ENCODE assay signal across 13 cellular contexts in the genomic region with DNA sequence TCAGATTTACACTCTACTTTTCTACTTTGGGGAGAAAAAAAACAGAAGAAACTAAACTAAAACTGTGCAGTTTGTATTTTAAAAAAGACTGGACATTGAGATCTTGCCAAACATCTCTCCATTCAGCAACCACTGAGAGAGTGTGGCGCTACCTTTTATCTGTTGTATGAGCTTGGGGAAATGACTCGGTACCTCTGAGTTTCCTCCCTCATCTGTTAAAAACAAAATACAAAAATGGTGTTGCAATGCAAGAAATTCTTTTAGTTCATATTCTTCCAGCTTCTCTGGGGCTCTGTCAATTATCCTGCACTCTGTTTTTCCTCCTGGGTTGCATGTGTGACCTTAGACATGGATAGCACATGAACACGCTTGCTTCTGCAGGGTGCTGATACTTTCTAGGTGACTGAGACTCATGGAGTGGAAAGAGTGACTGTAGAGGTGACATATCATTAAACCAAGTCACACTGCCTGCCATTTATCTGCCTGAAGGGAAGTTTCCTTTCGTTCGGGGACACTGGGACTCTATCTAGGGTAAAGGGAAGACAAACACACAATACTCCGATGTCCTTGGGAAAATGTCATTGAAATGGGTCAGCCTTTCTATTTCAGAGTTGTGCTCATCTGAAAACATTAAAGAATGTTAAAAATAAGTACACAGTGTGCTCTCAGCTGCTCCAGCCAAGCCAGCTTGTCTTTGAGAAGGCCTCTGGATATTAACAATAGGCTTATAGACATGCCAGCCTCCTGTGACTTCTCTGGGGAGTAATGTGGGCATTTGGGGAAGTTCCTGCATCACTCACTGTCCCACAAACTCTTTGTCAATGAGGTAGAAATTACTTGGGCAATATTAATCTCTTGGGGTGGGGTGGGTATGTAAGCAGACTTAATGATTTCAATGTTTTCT.
DNase-seq lines count a peak whose midpoint lies in the region; ATAC-seq and TF ChIP-seq lines count a peak whose summit lies in the region.
"Had no signal": no experiment of that assay in that cellular context is flagged by ENCODE, and none has a peak within 500 bp of the region (broad histone marks: within the 10 kb centered on the region; RNA-seq: fewer than 3 reads in every experiment).

No MANE protein-coding gene starts in this region.

- peaks cover 6% of the 10 kb centered on the region for H3K27me3 Mint-ChIP-seq in activated naive CD8-positive, alpha-beta T cell treated with anti-CD3 and anti-CD28 coated beads, Interleukin-2, amount 50 U/mL, for 24 hours
- peaks cover 25% of the 10 kb centered on the region for H3K27me3 Mint-ChIP-seq in activated naive CD8-positive, alpha-beta T cell treated with anti-CD3 and anti-CD28 coated beads for 36 hours
- H3K27me3 Mint-ChIP-seq in T-helper 2 cell treated with Interferon-gamma antibody and Interleukin-4, amounts not matched to agents 5 μg/mL and 100 μg/mL, for 36 hours (ENCODE audit: low read depth), result peaks cover 22% of the 10 kb centered on the region

- H3K9me3 ChIP-seq in esophagus squamous epithelium (no peaks in the 10 kb centered on the region), tibial nerve (no peaks in the 10 kb centered on the region)
- H3K9me3 ChIP-seq: SJSA1 had no signal

- ATAC-seq in activated naive CD8-positive, alpha-beta T cell treated with anti-CD3 and anti-CD28 coated beads, Interleukin-2, amount 50 U/mL, for 24 hours, result peak; percentile 63
- ATAC-seq in activated CD4-positive, CD25-positive, alpha-beta regulatory T cell treated with anti-CD3 and anti-CD28 coated beads, Interleukin-2, amount 50 U/mL, for 24 hours, result no peak

- H3K27ac ChIP-seq in esophagus squamous epithelium (peak overlapping the region in 3 of 4 donors; percentile 40 to 62 (median 54)), tibial nerve (peak overlapping the region; percentile 9 to 78 (median 48)), coronary artery (peak overlapping the region in 1 of 2 donors; percentile 69)
- H3K27ac ChIP-seq: SJSA1 had no signal

- no peaks in the 10 kb centered on the region for H3K9me3 Mint-ChIP-seq in activated naive CD8-positive, alpha-beta T cell treated with anti-CD3 and anti-CD28 coated beads, Interleukin-2, amount 50 U/mL, for 24 hours
- H3K9me3 Mint-ChIP-seq in activated naive CD8-positive, alpha-beta T cell treated with anti-CD3 and anti-CD28 coated beads for 36 hours, result no peaks in the 10 kb centered on the region
- H3K9me3 Mint-ChIP-seq in T-helper 2 cell treated with Interferon-gamma antibody and Interleukin-4, amounts not matched to agents 5 μg/mL and 100 μg/mL, for 36 hours, result no peaks in the 10 kb centered on the region
- H3K9me3 Mint-ChIP-seq: brain had no signal

- no peaks in the 10 kb centered on the region for H3K27me3 ChIP-seq in esophagus squamous epithelium
- H3K27me3 ChIP-seq in tibial nerve, result no peaks in the 10 kb centered on the region
- H3K27me3 ChIP-seq: SJSA1 had no signal

- H3K4me3 ChIP-seq in esophagus squamous epithelium, result no peak overlapping the region
- no peak overlapping the region for H3K4me3 ChIP-seq in tibial nerve
- H3K4me3 ChIP-seq in coronary artery, result no peak overlapping the region
- H3K4me3 ChIP-seq: SJSA1, skin epidermis had no signal

- TF ChIP-seq POLR2A in esophagus squamous epithelium (IDR thresholded peaks at IDR 0.05) (no peak), tibial nerve (IDR thresholded peaks at IDR 0.05) (no peak)

- H3K4me3 Mint-ChIP-seq in activated naive CD8-positive, alpha-beta T cell treated with anti-CD3 and anti-CD28 coated beads, Interleukin-2, amount 50 U/mL, for 24 hours, result no peak overlapping the region
- no peak overlapping the region for H3K4me3 Mint-ChIP-seq in activated naive CD8-positive, alpha-beta T cell treated with anti-CD3 and anti-CD28 coated beads for 36 hours
- H3K4me3 Mint-ChIP-seq in T-helper 2 cell treated with Interferon-gamma antibody and Interleukin-4, amounts not matched to agents 5 μg/mL and 100 μg/mL, for 36 hours, result no peak overlapping the region
- H3K4me3 Mint-ChIP-seq: brain had no signal

- intact Hi-C loops in esophagus squamous epithelium (cut with DNase I), result no loop called here

- TF ChIP-seq CTCF in esophagus squamous epithelium (IDR thresholded peaks at IDR 0.05), result no peak
- TF ChIP-seq CTCF in tibial nerve (IDR thresholded peaks at IDR 0.05), result no peak
- no peak for TF ChIP-seq CTCF in coronary artery (IDR thresholded peaks at IDR 0.05)

- H3K36me3 ChIP-seq in esophagus squamous epithelium (no peaks in the 10 kb centered on the region), tibial nerve (no peaks in the 10 kb centered on the region)
- H3K36me3 ChIP-seq: SJSA1 had no signal

- no peak for DNase-seq in activated naive CD8-positive, alpha-beta T cell treated with anti-CD3 and anti-CD28 coated beads, Interleukin-2, amount 50 U/mL, for 24 hours
- DNase-seq in activated naive CD8-positive, alpha-beta T cell treated with anti-CD3 and anti-CD28 coated beads for 36 hours, result no peak
- DNase-seq in esophagus squamous epithelium (lab: John Stamatoyannopoulos, UW), result no peak
- peak; percentile 25 for DNase-seq in myocyte (ENCODE audit: low read depth)
- DNase-seq in tibial nerve (ENCODE audit: low spot score in 2 of 2), result no peak
- DNase-seq in coronary artery (ENCODE audit: low spot score), result no peak
- DNase-seq in T-helper 2 cell treated with Interferon-gamma antibody and Interleukin-4, amounts not matched to agents 5 μg/mL and 100 μg/mL, for 36 hours (ENCODE audit: low spot score), result no peak
- DNase-seq: activated T-cell treated with anti-CD3 and anti-CD28 coated beads, Interleukin-2, amount 50 U/mL, for 48 hours; NCI-H2081 had no signal

- H3K36me3 Mint-ChIP-seq in activated naive CD8-positive, alpha-beta T cell treated with anti-CD3 and anti-CD28 coated beads, Interleukin-2, amount 50 U/mL, for 24 hours (ENCODE audit: low read depth), result no peaks in the 10 kb centered on the region
- H3K36me3 Mint-ChIP-seq in activated naive CD8-positive, alpha-beta T cell treated with anti-CD3 and anti-CD28 coated beads for 36 hours, result no peaks in the 10 kb centered on the region
- H3K36me3 Mint-ChIP-seq in T-helper 2 cell treated with Interferon-gamma antibody and Interleukin-4, amounts not matched to agents 5 μg/mL and 100 μg/mL, for 36 hours (ENCODE audit: low read depth), result no peaks in the 10 kb centered on the region
- H3K36me3 Mint-ChIP-seq: brain had no signal

- WGBS in esophagus squamous epithelium, 2 donors, result 75 to 77% methylated on average over 6 of the region's 6 CpGs
- 61% methylated on average over 6 of the region's 6 CpGs for WGBS in tibial nerve, 2 donors

- H3K4me1 ChIP-seq in esophagus squamous epithelium, result peaks cover 0 to 8% (median 0%) of the 10 kb centered on the region in 3 donors
- H3K4me1 ChIP-seq in tibial nerve, result peaks cover 0 to 27% (median 10%) of the 10 kb centered on the region in 4 donors

- peaks cover 8% of the 10 kb centered on the region for H3K4me1 Mint-ChIP-seq in activated naive CD8-positive, alpha-beta T cell treated with anti-CD3 and anti-CD28 coated beads, Interleukin-2, amount 50 U/mL, for 24 hours
- H3K4me1 Mint-ChIP-seq in activated naive CD8-positive, alpha-beta T cell treated with anti-CD3 and anti-CD28 coated beads for 36 hours, result peaks cover 7% of the 10 kb centered on the region
- no peaks in the 10 kb centered on the region for H3K4me1 Mint-ChIP-seq in T-helper 2 cell treated with Interferon-gamma antibody and Interleukin-4, amounts not matched to agents 5 μg/mL and 100 μg/mL, for 36 hours (ENCODE audit: low read depth)

- peak in 1 of 2 donors; percentile 74 for TF ChIP-seq EP300 in tibial nerve (IDR thresholded peaks at IDR 0.05)

- H3K27ac Mint-ChIP-seq in activated naive CD8-positive, alpha-beta T cell treated with anti-CD3 and anti-CD28 coated beads, Interleukin-2, amount 50 U/mL, for 24 hours, result no peak overlapping the region
- H3K27ac Mint-ChIP-seq in activated naive CD8-positive, alpha-beta T cell treated with anti-CD3 and anti-CD28 coated beads for 36 hours, result no peak overlapping the region
- H3K27ac Mint-ChIP-seq in T-helper 2 cell treated with Interferon-gamma antibody and Interleukin-4, amounts not matched to agents 5 μg/mL and 100 μg/mL, for 36 hours, result no peak overlapping the region
